In genomic region chr2:36555789-36556188, GRCh38 we compare ENCODE assay signal across 16 cellular contexts. TPM values are rescaled to one million over a fixed set of nuclear protein-coding genes. Genes with fewer than 3 reads are reported as not detected.
DNase-seq lines count a peak whose midpoint lies in the region; ATAC-seq, FAIRE-seq and TF ChIP-seq lines count a peak whose summit lies in the region.
"Had no signal": no experiment of that assay in that cellular context is flagged by ENCODE, and none has a peak within 500 bp of the region (broad histone marks: within the 10 kb centered on the region; RNA-seq: fewer than 3 reads in every experiment).

No MANE protein-coding gene starts in this region.

- H3K27ac Mint-ChIP-seq in osteocyte (ENCODE audit: unreplicated experiment) = peak overlapping the region; percentile 71
- H3K27ac Mint-ChIP-seq: CD8-positive, alpha-beta T cell had no signal

- SMC1A ChIA-PET in GM12878 (lab: Charles Lee; ENCODE audit: uncharacterized antibody, unreplicated experiment) = interaction anchor here (1.0 to 1.9 kb wide), 2 partner anchors 12 to 28 kb away, joined by 3 to 5 read pairs; no protein-coding TSS in a partner anchor

- H3K4me3 ChIP-seq in NB4 (ENCODE audit: low read depth, low read length) = no peak overlapping the region
- H3K4me3 ChIP-seq in GM12878 = no peak overlapping the region
- H3K4me3 ChIP-seq: PC-9 had no signal

- H4K20me1 ChIP-seq in GM12878 (ENCODE audit: control insufficient read depth, insufficient read depth) = no peaks in the 10 kb centered on the region

- CTCF ChIA-PET in GM12878 (lab: Yijun Ruan, JAX) = interaction anchor here (2.6 kb wide), 1 partner anchor 12 kb away, joined by 7 read pairs; no protein-coding TSS in a partner anchor

- no peak overlapping the region for H2AFZ ChIP-seq in GM12878 (ENCODE audit: control insufficient read depth, low read depth, low read length)
- H2AFZ ChIP-seq: PC-9 had no signal

- no peak for TF ChIP-seq CTCF in NB4 (IDR thresholded peaks at IDR 0.05; ENCODE audit: low read depth, low read length)
- no peak for TF ChIP-seq CTCF in GM12878 (IDR thresholded peaks at IDR 0.05 in 2 of 3, conservative IDR thresholded peaks at IDR 0.05 in 1 of 3; ENCODE audit: control insufficient read depth in 2 of 3, extremely low read depth in 1 of 3, insufficient read depth in 1 of 3, low read depth in 3 of 3, low read length in 3 of 3)
- TF ChIP-seq CTCF in osteocyte (IDR thresholded peaks at IDR 0.05) = no peak

- 100% methylated on average over 3 of the region's 3 CpGs for WGBS in GM12878 (ENCODE audit: insufficient coverage, insufficient replicate concordance, low lambda C conversion rate, missing lambda C conversion rate)

- H3K9me3 ChIP-seq in GM12878 (replicated peaks; ENCODE audit: control insufficient read depth, insufficient read depth, low read length) = no peaks in the 10 kb centered on the region

- DNase-seq in NB4 (ENCODE audit: low read depth) (peak; percentile 53), GM12878 (ENCODE audit: low read depth, low spot score) (no peak), osteocyte (ENCODE audit: extremely low spot score, unreplicated experiment) (no peak), EL (no peak), D341Med (ENCODE audit: low spot score) (no peak)
- no peak for DNase-seq in activated CD4-positive, alpha-beta T cell treated with anti-CD3 and anti-CD28 coated beads for 1 hour
- DNase-seq in stimulated activated CD4-positive, alpha-beta T cell treated with anti-CD3 and anti-CD28 coated beads, Interleukin-2, amount 100 ng/mL, for 48 hours = no peak
- DNase-seq: CD8-positive, alpha-beta T cell; DMS79 treated with DMSO at 0.1 percent for 48 hours; GOT3; NCI-H1048; NCI-H146; NCI-H510A treated with DMSO at 0.1 percent for 48 hours; PC-9; Right ventricle myocardium superior had no signal

- RAD21 ChIA-PET in GM12878 (lab: Charles Lee; ENCODE audit: unreplicated experiment) = no interaction called here

- H3K27me3 Mint-ChIP-seq in osteocyte (ENCODE audit: unreplicated experiment) = no peaks in the 10 kb centered on the region

- no peaks in the 10 kb centered on the region for H3K9me3 Mint-ChIP-seq in osteocyte (ENCODE audit: unreplicated experiment)
- H3K9me3 Mint-ChIP-seq: CD8-positive, alpha-beta T cell had no signal

- H3K36me3 Mint-ChIP-seq in osteocyte (ENCODE audit: unreplicated experiment) = peaks cover 27% of the 10 kb centered on the region

- POLR2A ChIA-PET in GM12878 (lab: Charles Lee) = interaction anchor here (0.6 kb wide), 1 partner anchor 719 kb away, joined by 3 read pairs; no protein-coding TSS in a partner anchor

- H3K4me2 ChIP-seq in GM12878 (ENCODE audit: control insufficient read depth, insufficient read depth) = no peak overlapping the region
- H3K4me2 ChIP-seq: KMS-11, PC-9 had no signal

- no peak for FAIRE-seq in GM12878 (lab: Jason Lieb, UNC)

- H3K4me3 Mint-ChIP-seq in osteocyte (ENCODE audit: unreplicated experiment) = no peak overlapping the region
- H3K4me3 Mint-ChIP-seq: CD8-positive, alpha-beta T cell had no signal

- no peak overlapping the region for H3K27ac ChIP-seq in GM12878 (ENCODE audit: control insufficient read depth, insufficient read depth)
- H3K27ac ChIP-seq: KMS-11, PC-9 had no signal

- H3K9ac ChIP-seq in GM12878 (ENCODE audit: control insufficient read depth, insufficient read depth, low read length) = no peak overlapping the region
- H3K9ac ChIP-seq: KMS-11 had no signal

- no peaks in the 10 kb centered on the region for H3K27me3 ChIP-seq in GM12878 (replicated peaks in 1 of 2; ENCODE audit: control insufficient read depth in 2 of 2, insufficient read depth in 2 of 2, low read length in 1 of 2)

- no peaks in the 10 kb centered on the region for H3K4me1 ChIP-seq in GM12878 (ENCODE audit: control insufficient read depth, insufficient read depth, low read length)

- peaks cover 31% of the 10 kb centered on the region for H3K4me1 Mint-ChIP-seq in osteocyte (ENCODE audit: unreplicated experiment)

- intact Hi-C loops in GM12878 (cut with micrococcal nuclease; ENCODE audit: unreplicated experiment) = no loop called here

- no peak for TF ChIP-seq RAD21 in GM12878 (IDR thresholded peaks at IDR 0.05; ENCODE audit: insufficient read depth, low read depth, low read length)

- no peak for TF ChIP-seq EP300 in GM12878 (IDR thresholded peaks at IDR 0.05; ENCODE audit: borderline replicate concordance in 1 of 2, control insufficient read depth in 1 of 2, low read depth in 2 of 2, low read length in 2 of 2)

- in situ Hi-C loops in GM12878 (cut with MboI) = no loop called here

- no TSS peak for BruUV-seq in GM12878 (replicated peaks; lab: Mats Ljungman, UMichigan)

- TF ChIP-seq POLR2A in NB4 (IDR thresholded peaks at IDR 0.05; ENCODE audit: extremely low read depth, insufficient read length) (no peak), GM12878 (IDR thresholded peaks at IDR 0.05; ENCODE audit: low read depth, low read length) (no peak)

- ATAC-seq in GM12878 = no peak
- ATAC-seq: CD8-positive, alpha-beta T cell had no signal

- H3K36me3 ChIP-seq in GM12878 (ENCODE audit: control insufficient read depth in 2 of 2, insufficient read depth in 2 of 2, low read length in 1 of 2) = peaks cover 0 to 9% of the 10 kb centered on the region in 2 experiments; a peak in 2 of 4 replicates

- no peaks in the 10 kb centered on the region for H3K79me2 ChIP-seq in GM12878 (ENCODE audit: control insufficient read depth, insufficient read depth, low read length)

TF ChIP-seq in GM12878, 131 proteins besides CTCF, POLR2A, EP300 and RAD21:
- TF ChIP-seq BCL11A (IDR thresholded peaks at IDR 0.05; ENCODE audit: low read depth, low read length) = no peak
- no peak for TF ChIP-seq NBN (IDR thresholded peaks at IDR 0.05)
- no peak for TF ChIP-seq MYC (IDR thresholded peaks at IDR 0.05; ENCODE audit: insufficient read depth, insufficient read length, insufficient replicate concordance, low read length, severe bottlenecking)
- no peak for TF ChIP-seq HSF1 (IDR thresholded peaks at IDR 0.05; ENCODE audit: low read depth, low read length)
- TF ChIP-seq SPI1 (IDR thresholded peaks at IDR 0.05; ENCODE audit: borderline replicate concordance, insufficient read depth, low read depth, low read length) = 0 out of 2 replicates have a peak, but pooled peaks have one; percentile 12
- TF ChIP-seq NR2C2 (IDR thresholded peaks at IDR 0.05; ENCODE audit: borderline replicate concordance, control insufficient read depth, insufficient read length, low read depth) = no peak
- no peak for TF ChIP-seq BMI1 (IDR thresholded peaks at IDR 0.05; ENCODE audit: borderline replicate concordance)
- TF ChIP-seq RCOR1 (conservative IDR thresholded peaks at IDR 0.05; ENCODE audit: low read depth, low read length) = no peak

RNA-seq across cellular contexts. Expression of gene FEZ2, which starts 42.2 kb away (rescaled TPM):
- 64.4 and 72.6 TPM in 2 replicates for total RNA-seq in GM12878 (2013; cell fraction: nucleolus; rRNA removed)
- total RNA-seq in GM12878 (2014; rRNA removed) = 8.1 and 12.7 TPM in 2 replicates
- 12.3 and 14.1 TPM in 2 replicates for total RNA-seq in GM12878 (2014; rRNA removed; fragmentation: Illumina TruSeq; extraction: Trizol)
- 8.0 and 8.4 TPM in 2 replicates for total RNA-seq in GM12878 (2021)
- polyA plus RNA-seq in GM12878 (2011; ENCODE audit: low read depth) = 3.1 TPM
- polyA plus RNA-seq in GM12878 (2011; rRNA removed) = 15.4 and 25.0 TPM in 2 replicates
- polyA plus RNA-seq in GM12878 (2011; cell fraction: cytosol; rRNA removed) = 4.0 and 4.7 TPM in 2 replicates
- 12.8 and 14.2 TPM in 2 replicates for polyA plus RNA-seq in GM12878 (2011; cell fraction: nucleus; rRNA removed)
- polyA plus RNA-seq in GM12878 (2012) = 6.6 and 7.6 TPM in 2 replicates
- 10.5 and 13.8 TPM in 2 replicates for polyA plus RNA-seq in GM12878 (2014; fragmentation: Illumina TruSeq; extraction: Trizol)
- polyA plus RNA-seq in GM12878 (2014; fragmentation: Nextera tagmentation; extraction: Ambion mirVana) = 1 to 10 TPM; 3.0 to 3.8 TPM
- polyA plus RNA-seq in GM12878 (2014; rRNA removed) = 5.0 and 5.2 TPM in 2 replicates
- polyA plus RNA-seq in GM12878 (2016; fragmentation: Nextera tagmentation; extraction: Ambion mirVana) = 1 to 10 TPM; 4.1 to 4.3 TPM
- 9.2 and 12.8 TPM in 2 replicates for polyA minus RNA-seq in GM12878 (2011; rRNA and poly(A)+ RNA removed)
- polyA minus RNA-seq in GM12878 (2011; cell fraction: cytosol; rRNA and poly(A)+ RNA removed) = 2.0 and 3.0 TPM in 2 replicates
- polyA minus RNA-seq in GM12878 (2011; cell fraction: nucleus; rRNA and poly(A)+ RNA removed) = 13.2 and 20.4 TPM in 2 replicates
- 50.5 and 52.9 TPM in 2 replicates for total RNA-seq in osteocyte
